24 cellular contexts compared by ENCODE assay signal in the genomic region with DNA sequence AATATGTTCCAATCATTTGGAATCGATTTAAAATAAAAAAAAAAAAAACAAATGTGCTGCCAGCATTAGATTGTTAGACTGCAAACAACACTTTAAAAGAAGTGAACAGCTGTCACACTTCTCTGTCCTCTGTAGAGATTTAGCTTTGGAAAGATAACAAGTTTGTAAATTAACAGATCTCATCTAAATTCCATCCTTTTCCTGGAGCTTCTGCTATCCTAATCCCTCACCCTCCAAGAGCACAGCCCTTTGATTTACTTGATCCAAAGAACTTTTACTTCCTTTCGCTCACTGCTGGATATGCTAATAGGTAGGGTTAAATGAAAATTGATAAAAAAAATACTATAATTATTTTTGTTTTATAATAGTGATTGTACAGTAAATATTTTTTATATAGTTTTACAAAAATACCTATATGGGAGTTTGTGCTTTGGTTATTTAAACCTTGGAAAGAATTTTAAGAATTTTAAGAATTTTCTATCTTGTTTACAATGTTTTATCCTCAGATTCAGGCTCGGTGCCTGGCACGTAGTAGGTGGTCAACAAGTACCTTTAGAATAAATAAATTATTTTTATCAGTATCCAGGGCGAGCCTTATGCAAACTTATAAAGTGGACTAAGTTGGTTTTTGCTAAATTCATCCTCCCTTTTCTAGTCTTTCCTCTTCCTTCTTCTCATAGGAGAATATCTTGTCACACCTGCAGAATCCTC.
"Had no signal": no experiment of that assay in that cellular context is flagged by ENCODE, and none has a peak within 500 bp of the region (broad histone marks: within the 10 kb centered on the region; RNA-seq: fewer than 3 reads in every experiment).

No MANE protein-coding gene starts in this region.

- H3K9me3 ChIP-seq: MG63 had no signal

- FAIRE-seq: RCC 7860 had no signal

- H3K9ac ChIP-seq: SK-N-SH had no signal

- H3K36me3 ChIP-seq: MG63 had no signal

- H3K27me3 ChIP-seq: MG63 had no signal

- DNase-seq: IMR-90, Karpas-422, KG1, MG63, NCI-H1092, NCI-H1105 treated with DMSO at 0.1 percent for 48 hours, NCI-H1417 treated with DMSO at 0.1 percent for 48 hours, NCI-H146, NCI-H1694 treated with DMSO at 0.1 percent for 48 hours, NCI-H1930, NCI-H2081, NCI-H2107, NCI-H226, NCI-H446, NCI-H510A, NCI-H524 treated with DMSO at 0.1 percent for 48 hours, NCI-H69, NCI-H774, Right ventricle myocardium superior, RPMI8226, SIG-M5, SK-N-SH, SW 1271 had no signal

- H3K4me2 ChIP-seq: SK-N-SH had no signal

- H3K4me3 ChIP-seq: MG63 had no signal
